Comparison of ENCODE assay signal across 8 cellular contexts in genomic region chr4:106315476-106315967, GRCh38.
DNase-seq lines count a peak whose midpoint lies in the region; ATAC-seq lines count a peak whose summit lies in the region.

No MANE protein-coding gene starts in this region.

- H3K27me3 ChIP-seq in adipocyte (replicated peaks; ENCODE audit: control insufficient read depth, insufficient read depth, low read length): no peaks in the 10 kb centered on the region

- DNase-seq in activated T-cell treated with anti-CD3 and anti-CD28 coated beads for 4 hours (peak; percentile 35), NCI-H128 (lab: John Stamatoyannopoulos, UW; ENCODE audit: unreplicated experiment) (peak; percentile 16), adipocyte (ENCODE audit: low read depth) (peak; percentile 54), inferior parietal cortex (ENCODE audit: extremely low spot score) (peak; percentile 11), dedifferentiated amniotic fluid mesenchymal stem cell (ENCODE audit: extremely low spot score) (no peak)
- DNase-seq in activated T-cell treated with anti-CD3 and anti-CD28 coated beads, Interleukin-2, amount 50 U/mL, for 1 hour: no peak
- peak; percentile 21 to 32 (median 23) for DNase-seq in stimulated activated CD4-positive, alpha-beta T cell treated with anti-CD3 and anti-CD28 coated beads, TNF-alpha, amount 100 ng/mL, for 48 hours (ENCODE audit: low read depth in 3 of 3)

- no peaks in the 10 kb centered on the region for H3K9me3 ChIP-seq in adipocyte (ENCODE audit: control insufficient read depth, low read length)

- H3K4me3 ChIP-seq in adipocyte (ENCODE audit: low read length): peak overlapping the region; percentile 99

- ATAC-seq in HG02588 (IDR thresholded peaks at IDR 0.05; ENCODE audit: unreplicated experiment): peak; percentile 27

- H3K9ac ChIP-seq in adipocyte (ENCODE audit: low read length): peak overlapping the region; percentile 99

- H3K36me3 ChIP-seq in adipocyte (ENCODE audit: control insufficient read depth, insufficient read depth, low read length, severe bottlenecking): no peaks in the 10 kb centered on the region

- H3K4me1 ChIP-seq in adipocyte (ENCODE audit: control insufficient read depth, insufficient read depth, low read length): peaks cover 66% of the 10 kb centered on the region

Comparison
In these comparisons a context has a peak if more than half of its experiments do, and no peak if none do; other contexts are left out.
1. DNase-seq: peak in activated T-cell treated with anti-CD3 and anti-CD28 coated beads for 4 hours (single experiment), NCI-H128 (single experiment), adipocyte (single experiment), inferior parietal cortex (single experiment) and stimulated activated CD4-positive, alpha-beta T cell treated with anti-CD3 and anti-CD28 coated beads, TNF-alpha, amount 100 ng/mL, for 48 hours (3 of 3); none in activated T-cell treated with anti-CD3 and anti-CD28 coated beads, Interleukin-2, amount 50 U/mL, for 1 hour (single experiment) and dedifferentiated amniotic fluid mesenchymal stem cell (single experiment).